Comparison of ENCODE assay signal across 2 cellular contexts in the genomic region with DNA sequence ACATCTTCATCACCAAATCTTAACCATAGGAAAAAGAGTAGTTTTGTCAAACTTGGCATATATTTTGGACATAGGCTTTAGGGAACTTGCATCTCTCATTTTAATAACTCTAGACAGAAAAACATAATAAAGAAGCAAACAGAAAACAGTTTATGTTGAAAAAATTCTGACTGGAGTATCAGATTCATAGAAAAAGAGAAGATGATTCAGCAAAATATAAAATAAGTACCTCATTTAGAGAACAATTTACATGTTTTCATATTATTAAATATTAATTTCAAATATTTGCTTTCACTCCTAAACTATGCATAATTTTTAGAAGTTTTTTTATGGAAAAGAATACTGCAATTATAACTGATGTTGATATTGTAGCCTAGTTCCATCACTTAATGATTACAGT.
TF ChIP-seq lines count a peak whose summit lies in the region.

No MANE protein-coding gene starts in this region.

TF ChIP-seq in A549, 52 proteins besides CTCF, POLR2A, EP300 and RAD21:
- TF ChIP-seq MAFK (IDR thresholded peaks at IDR 0.05; ENCODE audit: partially characterized antibody) (peak; percentile 15), FOSB (CRISPR knock-in tag; IDR thresholded peaks at IDR 0.05) (no peak), HDAC2 (IDR thresholded peaks at IDR 0.05) (no peak), EHMT2 (IDR thresholded peaks at IDR 0.05; ENCODE audit: low read depth) (no peak), PHF8 (IDR thresholded peaks at IDR 0.05; ENCODE audit: borderline replicate concordance, low read depth) (no peak), RFX5 (IDR thresholded peaks at IDR 0.05) (no peak)
- TF ChIP-seq, protein P1, sequence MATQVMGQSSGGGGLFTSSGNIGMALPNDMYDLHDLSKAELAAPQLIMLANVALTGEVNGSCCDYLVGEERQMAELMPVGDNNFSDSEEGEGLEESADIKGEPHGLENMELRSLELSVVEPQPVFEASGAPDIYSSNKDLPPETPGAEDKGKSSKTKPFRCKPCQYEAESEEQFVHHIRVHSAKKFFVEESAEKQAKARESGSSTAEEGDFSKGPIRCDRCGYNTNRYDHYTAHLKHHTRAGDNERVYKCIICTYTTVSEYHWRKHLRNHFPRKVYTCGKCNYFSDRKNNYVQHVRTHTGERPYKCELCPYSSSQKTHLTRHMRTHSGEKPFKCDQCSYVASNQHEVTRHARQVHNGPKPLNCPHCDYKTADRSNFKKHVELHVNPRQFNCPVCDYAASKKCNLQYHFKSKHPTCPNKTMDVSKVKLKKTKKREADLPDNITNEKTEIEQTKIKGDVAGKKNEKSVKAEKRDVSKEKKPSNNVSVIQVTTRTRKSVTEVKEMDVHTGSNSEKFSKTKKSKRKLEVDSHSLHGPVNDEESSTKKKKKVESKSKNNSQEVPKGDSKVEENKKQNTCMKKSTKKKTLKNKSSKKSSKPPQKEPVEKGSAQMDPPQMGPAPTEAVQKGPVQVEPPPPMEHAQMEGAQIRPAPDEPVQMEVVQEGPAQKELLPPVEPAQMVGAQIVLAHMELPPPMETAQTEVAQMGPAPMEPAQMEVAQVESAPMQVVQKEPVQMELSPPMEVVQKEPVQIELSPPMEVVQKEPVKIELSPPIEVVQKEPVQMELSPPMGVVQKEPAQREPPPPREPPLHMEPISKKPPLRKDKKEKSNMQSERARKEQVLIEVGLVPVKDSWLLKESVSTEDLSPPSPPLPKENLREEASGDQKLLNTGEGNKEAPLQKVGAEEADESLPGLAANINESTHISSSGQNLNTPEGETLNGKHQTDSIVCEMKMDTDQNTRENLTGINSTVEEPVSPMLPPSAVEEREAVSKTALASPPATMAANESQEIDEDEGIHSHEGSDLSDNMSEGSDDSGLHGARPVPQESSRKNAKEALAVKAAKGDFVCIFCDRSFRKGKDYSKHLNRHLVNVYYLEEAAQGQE (IDR thresholded peaks at IDR 0.05): no peak

TF ChIP-seq in endothelial cell of umbilical vein, 7 proteins besides CTCF, POLR2A, EP300 and RAD21:
- TF ChIP-seq MAX (IDR thresholded peaks at IDR 0.05; ENCODE audit: insufficient read depth, insufficient read length): no peak
- no peak for TF ChIP-seq JUN (IDR thresholded peaks at IDR 0.05; ENCODE audit: borderline replicate concordance, insufficient read depth, insufficient read length, low read depth)
- TF ChIP-seq EZH2 (IDR thresholded peaks at IDR 0.05; ENCODE audit: borderline replicate concordance, low read depth, low read length, severe bottlenecking): no peak
- no peak for TF ChIP-seq FOS (IDR thresholded peaks at IDR 0.05; ENCODE audit: borderline replicate concordance, insufficient read depth, low read length)
- no peak for TF ChIP-seq GATA2 (IDR thresholded peaks at IDR 0.05; ENCODE audit: insufficient read depth, insufficient read length, low read depth, low read length)
- TF ChIP-seq POLR2AphosphoS5 (IDR thresholded peaks at IDR 0.05; ENCODE audit: insufficient read depth, low read depth, low read length): no peak
- no peak for TF ChIP-seq MYC (IDR thresholded peaks at IDR 0.05; ENCODE audit: low read depth, low read length)
